Comparison of ENCODE assay signal across 20 cellular contexts in the genomic region with DNA sequence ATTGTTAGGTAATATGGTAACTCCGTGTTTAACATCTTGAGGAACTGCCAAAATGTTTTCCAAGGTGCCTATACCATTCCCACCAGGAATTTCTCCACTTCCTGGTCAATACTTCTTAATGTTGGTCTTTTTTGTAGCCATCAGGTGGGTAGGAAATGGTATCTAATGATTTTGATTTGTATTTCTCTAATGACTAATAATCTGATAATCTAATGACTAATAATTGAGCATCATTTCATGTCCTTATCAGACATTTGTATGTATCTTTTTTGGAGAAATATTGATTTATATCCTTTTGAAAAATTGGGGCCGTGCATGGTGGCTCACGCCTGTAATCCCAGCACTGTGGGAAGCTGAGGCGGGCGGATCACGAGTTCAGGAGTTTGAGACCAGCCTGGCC.
"Had no signal": no experiment of that assay in that cellular context is flagged by ENCODE, and none has a peak within 500 bp of the region (broad histone marks: within the 10 kb centered on the region; RNA-seq: fewer than 3 reads in every experiment).

No MANE protein-coding gene starts in this region.

- H3K36me3 ChIP-seq: gastroesophageal sphincter, heart left ventricle, left lung, neutrophil, pancreas, right lobe of liver, stomach, thyroid gland had no signal

- H2AFZ ChIP-seq: hepatocyte had no signal

- DNase-seq: cortex of kidney; effector memory CD8-positive, alpha-beta T cell; heart left ventricle; left cardiac atrium; left lung; mesenchymal stem cell; mucosa of descending colon; naive B cell; pancreas; right lobe of liver; small intestine; stimulated activated CD4-positive, alpha-beta T cell treated with anti-CD3 and anti-CD28 coated beads, Interleukin-15, amount 100 ng/mL, for 24 hours; stimulated activated CD4-positive, alpha-beta T cell treated with anti-CD3 and anti-CD28 coated beads, Interleukin-2, amount 100 ng/mL, for 48 hours; stimulated activated naive CD4-positive, alpha-beta T cell treated with Interleukin-2 at 50 U/mL for 16 hours; stomach; thyroid gland had no signal

- ATAC-seq: effector memory CD8-positive, alpha-beta T cell; gastroesophageal sphincter; heart left ventricle; left cardiac atrium; left lung; mucosa of descending colon; natural killer cell treated with Interleukin-12 subunit alpha and Interleukin-12 subunit beta and Interleukin-15 and Interleukin-18, amount 100 ng/mL, for 72 hours; pancreas; right lobe of liver had no signal

- H3K4me2 ChIP-seq: hepatocyte had no signal

- H3K27me3 ChIP-seq: gastroesophageal sphincter, heart left ventricle, hepatocyte, left lung, neutrophil, pancreas, right lobe of liver, stomach, thyroid gland had no signal

- H3K27ac ChIP-seq: gastroesophageal sphincter, heart left ventricle, hepatocyte, left lung, right lobe of liver, stomach, thyroid gland had no signal

- H3K4me3 ChIP-seq: gastroesophageal sphincter, heart left ventricle, hepatocyte, left lung, mucosa of descending colon, pancreas, right lobe of liver, stomach, thyroid gland had no signal

- H3K9me3 ChIP-seq: gastroesophageal sphincter, heart left ventricle, left lung, mucosa of descending colon, neutrophil, pancreas, right lobe of liver, stomach, thyroid gland had no signal
